Comparison of ENCODE assay signal across 13 cellular contexts in genomic region chr15:92288755-92289154, GRCh38.
DNase-seq lines count a peak whose midpoint lies in the region; ATAC-seq lines count a peak whose summit lies in the region.
"Had no signal": no experiment of that assay in that cellular context is flagged by ENCODE, and none has a peak within 500 bp of the region (broad histone marks: within the 10 kb centered on the region; RNA-seq: fewer than 3 reads in every experiment).

No MANE protein-coding gene starts in this region.

- no peak overlapping the region for H3K4me3 Mint-ChIP-seq in activated CD4-positive, alpha-beta T cell treated with anti-CD3 and anti-CD28 coated beads, Interleukin-2, amount 10 ng/mL, durations not matched to agents 7 days and 5 days
- no peak overlapping the region for H3K4me3 Mint-ChIP-seq in activated CD4-positive, alpha-beta T cell treated with anti-CD3 and anti-CD28 coated beads for 36 hours
- no peak overlapping the region for H3K4me3 Mint-ChIP-seq in T-helper 2 cell treated with Interferon-gamma antibody and Interleukin-4, amounts not matched to agents 5 μg/mL and 100 μg/mL, for 36 hours
- H3K4me3 Mint-ChIP-seq: activated CD8-positive, alpha-beta T cell treated with anti-CD3 and anti-CD28 coated beads, Interleukin-2, amount 10 ng/mL, durations not matched to agents 7 days and 5 days; activated naive CD8-positive, alpha-beta T cell had no signal

- no peak for DNase-seq in activated CD4-positive, alpha-beta T cell treated with anti-CD3 and anti-CD28 coated beads, Interleukin-2, amount 10 ng/mL, durations not matched to agents 7 days and 5 days
- no peak for DNase-seq in activated CD4-positive, alpha-beta T cell treated with anti-CD3 and anti-CD28 coated beads for 36 hours
- DNase-seq in T-helper 2 cell treated with Interferon-gamma antibody and Interleukin-4, amounts not matched to agents 5 μg/mL and 100 μg/mL, for 36 hours (ENCODE audit: low spot score): no peak
- DNase-seq in NCI-H1105 (lab: John Stamatoyannopoulos, UW): no peak
- DNase-seq: activated CD8-positive, alpha-beta T cell treated with anti-CD3 and anti-CD28 coated beads, Interleukin-2, amount 10 ng/mL, durations not matched to agents 7 days and 5 days; NK-92 treated with Interleukin-12 subunit alpha and Interleukin-12 subunit beta, amount 100 ng/mL, for 24 hours; sigmoid colon; thyroid gland had no signal

- H3K27ac Mint-ChIP-seq in activated CD4-positive, alpha-beta T cell treated with anti-CD3 and anti-CD28 coated beads, Interleukin-2, amount 10 ng/mL, durations not matched to agents 7 days and 5 days: no peak overlapping the region
- no peak overlapping the region for H3K27ac Mint-ChIP-seq in activated CD4-positive, alpha-beta T cell treated with anti-CD3 and anti-CD28 coated beads for 36 hours
- H3K27ac Mint-ChIP-seq in T-helper 2 cell treated with Interferon-gamma antibody and Interleukin-4, amounts not matched to agents 5 μg/mL and 100 μg/mL, for 36 hours: no peak overlapping the region
- H3K27ac Mint-ChIP-seq: activated CD8-positive, alpha-beta T cell treated with anti-CD3 and anti-CD28 coated beads, Interleukin-2, amount 10 ng/mL, durations not matched to agents 7 days and 5 days; activated naive CD8-positive, alpha-beta T cell had no signal

- intact Hi-C loops in activated CD4-positive, alpha-beta T cell treated with anti-CD3 and anti-CD28 coated beads for 36 hours (cut with DNase I, micrococcal nuclease): no loop called here

- ATAC-seq in GM18499 (IDR thresholded peaks at IDR 0.05; ENCODE audit: insufficient read depth, unreplicated experiment) (peak; percentile 94), GM19351 (IDR thresholded peaks at IDR 0.05; ENCODE audit: unreplicated experiment) (peak; percentile 92), HG02623 (IDR thresholded peaks at IDR 0.05; ENCODE audit: unreplicated experiment) (peak; percentile 79), HG03457 (IDR thresholded peaks at IDR 0.05; ENCODE audit: unreplicated experiment) (peak; percentile 94)
- no peak for ATAC-seq in activated CD4-positive, alpha-beta T cell treated with anti-CD3 and anti-CD28 coated beads for 36 hours
- ATAC-seq: activated CD8-positive, alpha-beta T cell treated with anti-CD3 and anti-CD28 coated beads, Interleukin-2, amount 10 ng/mL, durations not matched to agents 7 days and 5 days had no signal

- POLR2A ChIA-PET in activated CD4-positive, alpha-beta T cell treated with anti-CD3 and anti-CD28 coated beads, Interleukin-2, amount 10 ng/mL, durations not matched to agents 7 days and 5 days (lab: Charles Lee): no interaction called here
- POLR2A ChIA-PET in activated CD4-positive, alpha-beta T cell treated with anti-CD3 and anti-CD28 coated beads for 36 hours (lab: Charles Lee): no interaction called here

- H3K27me3 Mint-ChIP-seq in activated CD4-positive, alpha-beta T cell treated with anti-CD3 and anti-CD28 coated beads, Interleukin-2, amount 10 ng/mL, durations not matched to agents 7 days and 5 days: peaks cover 19% of the 10 kb centered on the region
- H3K27me3 Mint-ChIP-seq in activated CD4-positive, alpha-beta T cell treated with anti-CD3 and anti-CD28 coated beads for 36 hours: peaks cover 4% of the 10 kb centered on the region
- H3K27me3 Mint-ChIP-seq in T-helper 2 cell treated with Interferon-gamma antibody and Interleukin-4, amounts not matched to agents 5 μg/mL and 100 μg/mL, for 36 hours (ENCODE audit: low read depth): peaks cover 9% of the 10 kb centered on the region

- CTCF ChIA-PET in activated CD4-positive, alpha-beta T cell treated with anti-CD3 and anti-CD28 coated beads, Interleukin-2, amount 10 ng/mL, durations not matched to agents 7 days and 5 days (lab: Charles Lee): no interaction called here
- CTCF ChIA-PET in activated CD4-positive, alpha-beta T cell treated with anti-CD3 and anti-CD28 coated beads for 36 hours (lab: Charles Lee): no interaction called here

- no peaks in the 10 kb centered on the region for H3K9me3 Mint-ChIP-seq in activated CD4-positive, alpha-beta T cell treated with anti-CD3 and anti-CD28 coated beads, Interleukin-2, amount 10 ng/mL, durations not matched to agents 7 days and 5 days
- H3K9me3 Mint-ChIP-seq in activated CD4-positive, alpha-beta T cell treated with anti-CD3 and anti-CD28 coated beads for 36 hours (ENCODE audit: low read depth): no peaks in the 10 kb centered on the region
- H3K9me3 Mint-ChIP-seq in T-helper 2 cell treated with Interferon-gamma antibody and Interleukin-4, amounts not matched to agents 5 μg/mL and 100 μg/mL, for 36 hours: no peaks in the 10 kb centered on the region

- H3K4me1 Mint-ChIP-seq in activated CD4-positive, alpha-beta T cell treated with anti-CD3 and anti-CD28 coated beads, Interleukin-2, amount 10 ng/mL, durations not matched to agents 7 days and 5 days: peaks cover 7% of the 10 kb centered on the region
- no peaks in the 10 kb centered on the region for H3K4me1 Mint-ChIP-seq in activated CD4-positive, alpha-beta T cell treated with anti-CD3 and anti-CD28 coated beads for 36 hours
- H3K4me1 Mint-ChIP-seq in T-helper 2 cell treated with Interferon-gamma antibody and Interleukin-4, amounts not matched to agents 5 μg/mL and 100 μg/mL, for 36 hours (ENCODE audit: low read depth): peaks cover 7% of the 10 kb centered on the region

- H3K36me3 Mint-ChIP-seq in activated CD4-positive, alpha-beta T cell treated with anti-CD3 and anti-CD28 coated beads, Interleukin-2, amount 10 ng/mL, durations not matched to agents 7 days and 5 days (ENCODE audit: low read depth): no peaks in the 10 kb centered on the region
- no peaks in the 10 kb centered on the region for H3K36me3 Mint-ChIP-seq in activated CD4-positive, alpha-beta T cell treated with anti-CD3 and anti-CD28 coated beads for 36 hours (ENCODE audit: low read depth)
- no peaks in the 10 kb centered on the region for H3K36me3 Mint-ChIP-seq in T-helper 2 cell treated with Interferon-gamma antibody and Interleukin-4, amounts not matched to agents 5 μg/mL and 100 μg/mL, for 36 hours (ENCODE audit: low read depth)
- H3K36me3 Mint-ChIP-seq: activated naive CD8-positive, alpha-beta T cell had no signal
